8 cellular contexts compared by ENCODE assay signal in the genomic region with DNA sequence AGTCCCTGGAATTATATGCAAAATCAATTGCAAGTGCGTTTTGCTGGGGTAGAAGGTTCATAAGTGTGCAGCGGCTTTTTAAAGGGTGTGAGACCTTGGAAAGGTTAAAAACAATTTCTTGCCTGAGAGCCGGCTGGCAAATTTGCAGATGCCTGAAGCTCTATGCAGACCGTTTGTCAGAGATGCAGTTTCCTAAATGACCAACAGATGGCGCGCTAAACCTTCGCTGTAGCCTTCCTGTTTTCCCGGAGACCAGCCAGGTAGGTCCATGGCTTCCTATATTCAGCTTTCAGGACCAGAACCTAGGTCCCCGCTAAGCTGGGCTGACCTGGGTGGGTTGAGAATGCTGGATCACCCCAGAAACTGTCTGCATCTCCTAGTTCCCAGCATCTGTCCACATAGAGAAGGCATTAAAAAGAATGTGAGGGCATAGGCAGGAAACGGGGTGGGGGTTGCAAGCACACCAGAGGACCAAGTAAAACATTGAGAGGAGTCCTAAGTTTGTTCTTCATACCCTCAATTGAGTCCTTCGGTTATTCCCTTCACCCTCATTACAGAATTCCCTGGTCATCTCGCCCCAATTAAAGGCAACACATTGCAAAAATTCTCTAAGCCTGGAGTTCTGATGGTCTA. TPM values are rescaled to one million over a fixed set of nuclear protein-coding genes. Genes with fewer than 3 reads are reported as not detected.
DNase-seq lines count a peak whose midpoint lies in the region; ATAC-seq, FAIRE-seq and TF ChIP-seq lines count a peak whose summit lies in the region.

No MANE protein-coding gene starts in this region.

- H3K9me3 ChIP-seq in A549: 0 out of 3 replicates have a peak, but pooled peaks cover 14% of the 10 kb centered on the region

- H3K4me1 Mint-ChIP-seq in T-helper 2 cell treated with Interferon-gamma antibody and Interleukin-4, amounts not matched to agents 5 μg/mL and 100 μg/mL, for 36 hours (ENCODE audit: low read depth): no peaks in the 10 kb centered on the region

- H3K4me3 ChIP-seq in A549 (no peak overlapping the region), cardiac fibroblast (replicated peaks in 1 of 2; ENCODE audit: low read depth in 2 of 2, low read length in 2 of 2) (no peak overlapping the region)

- CTCF ChIA-PET in A549 (lab: Yijun Ruan, JAX): interaction anchor here (0.5 to 14.7 kb wide), 103 partner anchors 8 to 516 kb away, joined by 3 to 315 read pairs (median 4); no protein-coding TSS in a partner anchor

- DNase-seq in A549 (ENCODE audit: low read depth in 1 of 2, low spot score in 1 of 2): peak; percentile 85 to 90
- DNase-seq in NCI-H1417 treated with DMSO at 0.1 percent for 48 hours (lab: John Stamatoyannopoulos, UW): peak; percentile 47
- peak; percentile 32 for DNase-seq in T-helper 2 cell treated with Interferon-gamma antibody and Interleukin-4, amounts not matched to agents 5 μg/mL and 100 μg/mL, for 36 hours (ENCODE audit: low spot score)
- peak; percentile 78 to 79 for DNase-seq in cardiac fibroblast (ENCODE audit: low read depth in 2 of 2)
- peak; percentile 92 for DNase-seq in islet precursor cell
- DNase-seq in stimulated activated CD4-positive, alpha-beta T cell treated with anti-CD3 and anti-CD28 coated beads, Interleukin-1b, Interleukin-23, amount 100 ng/mL, for 48 hours: peak; percentile 52

- TF ChIP-seq POLR2A in A549 (IDR thresholded peaks at IDR 0.05; ENCODE audit: low read length): no peak

- H3K36me3 Mint-ChIP-seq in T-helper 2 cell treated with Interferon-gamma antibody and Interleukin-4, amounts not matched to agents 5 μg/mL and 100 μg/mL, for 36 hours (ENCODE audit: low read depth): no peaks in the 10 kb centered on the region

- TF ChIP-seq EP300 in A549 (IDR thresholded peaks at IDR 0.05): no peak

- ATAC-seq in A549 (peak; percentile 41 to 86; a peak in 4 of 6 replicates), GM19467 (IDR thresholded peaks at IDR 0.05; ENCODE audit: unreplicated experiment) (no peak)

- WGBS in A549 (ENCODE audit: missing lambda C conversion rate): 11% methylated on average over 12 of the region's 12 CpGs

- H3K27ac Mint-ChIP-seq in T-helper 2 cell treated with Interferon-gamma antibody and Interleukin-4, amounts not matched to agents 5 μg/mL and 100 μg/mL, for 36 hours: no peak overlapping the region

- no peak for FAIRE-seq in A549 (lab: Jason Lieb, UNC)

- no peak overlapping the region for H3K4me2 ChIP-seq in A549

- POLR2A ChIA-PET in A549 (lab: Yijun Ruan, JAX): interaction anchor here (0.7 to 1.3 kb wide), 2 partner anchors 473 to 482 kb away, joined by 3 to 4 read pairs; no protein-coding TSS in a partner anchor

- H3K27me3 Mint-ChIP-seq in T-helper 2 cell treated with Interferon-gamma antibody and Interleukin-4, amounts not matched to agents 5 μg/mL and 100 μg/mL, for 36 hours (ENCODE audit: low read depth): peaks cover 23% of the 10 kb centered on the region

- H3K4me1 ChIP-seq in A549: 0 out of 3 replicates have a peak, but pooled peaks cover 3% of the 10 kb centered on the region

- TF ChIP-seq RAD21 in A549 (conservative IDR thresholded peaks at IDR 0.05 in 1 of 2, IDR thresholded peaks at IDR 0.05 in 1 of 2): peak; percentile 98 to 99

- peak overlapping the region; percentile 13 to 36; a peak in 3 of 6 replicates for H3K27ac ChIP-seq in A549

- H3K9me3 Mint-ChIP-seq in T-helper 2 cell treated with Interferon-gamma antibody and Interleukin-4, amounts not matched to agents 5 μg/mL and 100 μg/mL, for 36 hours: no peaks in the 10 kb centered on the region

- no peak overlapping the region for H3K4me3 Mint-ChIP-seq in T-helper 2 cell treated with Interferon-gamma antibody and Interleukin-4, amounts not matched to agents 5 μg/mL and 100 μg/mL, for 36 hours

- TF ChIP-seq CTCF in A549 (IDR thresholded peaks at IDR 0.05): peak; percentile 96
- TF ChIP-seq CTCF in GM12874 (IDR thresholded peaks at IDR 0.05; ENCODE audit: insufficient read depth, low read depth, low read length): peak; percentile 84
- peak; percentile 86 for TF ChIP-seq CTCF in cardiac fibroblast (IDR thresholded peaks at IDR 0.05; ENCODE audit: low read depth, low read length)

TF ChIP-seq in A549, 52 proteins besides CTCF, POLR2A, EP300 and RAD21:
- no peak for TF ChIP-seq TFCP2L1 (CRISPR knock-in tag; IDR thresholded peaks at IDR 0.05)
- peak; percentile 98 for TF ChIP-seq SMC3 (IDR thresholded peaks at IDR 0.05)
- TF ChIP-seq, protein P1, sequence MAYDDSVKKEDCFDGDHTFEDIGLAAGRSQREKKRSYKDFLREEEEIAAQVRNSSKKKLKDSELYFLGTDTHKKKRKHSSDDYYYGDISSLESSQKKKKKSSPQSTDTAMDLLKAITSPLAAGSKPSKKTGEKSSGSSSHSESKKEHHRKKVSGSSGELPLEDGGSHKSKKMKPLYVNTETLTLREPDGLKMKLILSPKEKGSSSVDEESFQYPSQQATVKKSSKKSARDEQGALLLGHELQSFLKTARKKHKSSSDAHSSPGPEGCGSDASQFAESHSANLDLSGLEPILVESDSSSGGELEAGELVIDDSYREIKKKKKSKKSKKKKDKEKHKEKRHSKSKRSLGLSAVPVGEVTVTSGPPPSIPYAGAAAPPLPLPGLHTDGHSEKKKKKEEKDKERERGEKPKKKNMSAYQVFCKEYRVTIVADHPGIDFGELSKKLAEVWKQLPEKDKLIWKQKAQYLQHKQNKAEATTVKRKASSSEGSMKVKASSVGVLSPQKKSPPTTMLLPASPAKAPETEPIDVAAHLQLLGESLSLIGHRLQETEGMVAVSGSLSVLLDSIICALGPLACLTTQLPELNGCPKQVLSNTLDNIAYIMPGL (CRISPR knock-in tag; IDR thresholded peaks at IDR 0.05; ENCODE audit: borderline replicate concordance): no peak

RNA-seq across cellular contexts. Expression of a gene that starts 5.7 kb away (rescaled TPM):
- polyA plus RNA-seq in A549 (2011; rRNA removed) (0.39 and 0.62 TPM in 2 replicates), A549 (2017; fragmentation: RNase III; extraction: RNeasy Plus Mini Kit Qiagen cat#74134 plus additional on column Dnase treatment) (0.10 to 0.16 TPM (median 0.12 TPM) in 3 replicates)
- 0.11 and 0.19 TPM in 2 replicates for polyA plus RNA-seq in A549 (2012; cell fraction: cytosol; rRNA removed)
- 0.20 and 0.42 TPM in 2 replicates for polyA plus RNA-seq in A549 (2012; cell fraction: nucleus; rRNA removed)
- polyA minus RNA-seq in A549 (2011; rRNA and poly(A)+ RNA removed): 1.6 and 2.3 TPM in 2 replicates

Comparison
In these comparisons a context has a peak if more than half of its experiments do, and no peak if none do; other contexts are left out.
1. DNase-seq: peak in every context shown above with its lines; median percentile 92 in islet precursor cell; 88 in A549; 78 in cardiac fibroblast; 52 in stimulated activated CD4-positive, alpha-beta T cell treated with anti-CD3 and anti-CD28 coated beads, Interleukin-1b, Interleukin-23, amount 100 ng/mL, for 48 hours; 47 in NCI-H1417 treated with DMSO at 0.1 percent for 48 hours; 32 in T-helper 2 cell treated with Interferon-gamma antibody and Interleukin-4, amounts not matched to agents 5 μg/mL and 100 μg/mL, for 36 hours.